Comparison of ENCODE assay signal across 8 cellular contexts in the genomic region with DNA sequence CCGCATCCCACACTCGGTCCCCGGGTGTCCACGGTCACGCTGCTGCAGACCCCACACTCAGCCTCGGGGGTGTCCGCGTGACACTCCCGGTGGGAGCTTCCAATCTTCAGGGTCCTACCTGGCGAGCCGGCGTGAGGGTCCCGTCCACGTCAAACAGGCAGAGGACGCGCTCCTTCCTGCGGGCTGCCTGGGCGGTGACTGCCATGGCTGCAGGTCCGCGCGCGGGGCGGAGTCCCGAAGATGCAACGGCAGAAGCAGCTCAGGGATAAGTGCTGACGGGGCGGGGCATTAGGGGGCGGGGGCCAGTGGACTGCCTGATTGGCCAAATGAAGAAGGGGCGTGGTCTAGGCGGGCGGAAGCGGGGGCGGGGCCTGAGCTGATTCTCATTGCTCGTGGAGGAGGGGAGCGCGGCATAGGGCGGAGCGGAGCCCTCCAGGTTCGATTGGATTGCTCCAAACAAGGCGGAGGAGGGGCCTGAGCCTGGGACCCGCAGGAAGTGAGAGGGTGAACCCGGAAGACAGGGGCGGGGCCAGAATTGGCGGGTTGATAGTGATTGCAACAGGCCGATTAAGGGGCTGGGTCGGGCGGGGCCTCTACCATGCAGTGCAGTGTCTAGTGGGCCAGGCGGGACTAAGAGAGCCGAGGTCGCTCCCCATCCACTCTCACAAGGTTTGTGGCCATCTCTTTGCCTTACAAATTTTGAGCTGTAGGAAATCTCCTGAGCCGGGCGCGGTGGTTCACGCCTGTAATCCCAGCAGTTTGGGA. TPM values are rescaled to one million over a fixed set of nuclear protein-coding genes. Genes with fewer than 3 reads are reported as not detected.
DNase-seq lines count a peak whose midpoint lies in the region; ATAC-seq, FAIRE-seq and TF ChIP-seq lines count a peak whose summit lies in the region.

A gene (minus strand): TSS at position 240 of the 765 bp plus-strand sequence. CDS start 35 bp downstream, at position 205.

- H3K4me3 ChIP-seq in Loucy (ENCODE audit: low read length, poor library complexity, severe bottlenecking), result peak within 1 kb of the TSS; percentile 84
- H3K4me3 ChIP-seq in fibroblast of pulmonary artery (replicated peaks; ENCODE audit: low read depth, low read length), result peak within 1 kb of the TSS; percentile 91

- no peaks in the 10 kb centered on the region for H3K9me3 ChIP-seq in Loucy (ENCODE audit: insufficient read depth, low read depth, low read length)

- FAIRE-seq in H54 (lab: Jason Lieb, UNC), result no peak

- H3K9me3 Mint-ChIP-seq in natural killer cell treated with Interleukin-12 subunit alpha and Interleukin-12 subunit beta and Interleukin-15 and Interleukin-18, amount 100 ng/mL, for 72 hours, result no peaks in the 10 kb centered on the region

- peak within 1 kb of the TSS; percentile 93 for H3K4me3 Mint-ChIP-seq in natural killer cell treated with Interleukin-12 subunit alpha and Interleukin-12 subunit beta and Interleukin-15 and Interleukin-18, amount 100 ng/mL, for 72 hours

- H3K27ac Mint-ChIP-seq in natural killer cell treated with Interleukin-12 subunit alpha and Interleukin-12 subunit beta and Interleukin-15 and Interleukin-18, amount 100 ng/mL, for 72 hours, result peak within 1 kb of the TSS; percentile 71 to 74

- DNase-seq in EL (peak; percentile 100), H54 (ENCODE audit: insufficient read length, low spot score) (peak; percentile 94), fibroblast of pulmonary artery (ENCODE audit: low read depth) (peak; percentile 99)
- DNase-seq in activated T-helper 9 cell treated with anti-CD3 and anti-CD28 coated beads, Interleukin-2, amount 50 U/mL, for 16 hours (ENCODE audit: low read depth), result peak; percentile 100
- peak; percentile 100 for DNase-seq in natural killer cell treated with Interleukin-12 subunit alpha and Interleukin-12 subunit beta and Interleukin-15 and Interleukin-18, amount 100 ng/mL, for 72 hours (ENCODE audit: low spot score)
- peak; percentile 100 for DNase-seq in stimulated activated naive CD8-positive, alpha-beta T cell treated with anti-CD3 and anti-CD28 coated beads, Interleukin-15, Interleukin-2, amounts not matched to agents 100 U/mL and 50 U/mL, for 24 hours

- TF ChIP-seq POLR2A in H54 (IDR thresholded peaks at IDR 0.05; ENCODE audit: low read depth, low read length) (peak; percentile 91), Raji (IDR thresholded peaks at IDR 0.05; ENCODE audit: insufficient read depth, low read depth, low read length) (peak; percentile 77)

- H3K79me2 ChIP-seq in Loucy (ENCODE audit: insufficient read depth, low read length), result no peaks in the 10 kb centered on the region; the same call in 1 of the 2 replicates

- TF ChIP-seq CTCF in Loucy (conservative IDR thresholded peaks at IDR 0.05; ENCODE audit: low read length) (no peak), fibroblast of pulmonary artery (IDR thresholded peaks at IDR 0.05; ENCODE audit: low read length, missing control alignments) (no peak)

- no peaks in the 10 kb centered on the region for H3K27me3 Mint-ChIP-seq in natural killer cell treated with Interleukin-12 subunit alpha and Interleukin-12 subunit beta and Interleukin-15 and Interleukin-18, amount 100 ng/mL, for 72 hours

- no peaks in the 10 kb centered on the region for H3K27me3 ChIP-seq in Loucy (ENCODE audit: insufficient read depth, low read length, poor library complexity, severe bottlenecking)

- peak within 1 kb of the TSS; percentile 98 for H2AFZ ChIP-seq in Loucy (ENCODE audit: low read length)

- no peaks in the 10 kb centered on the region for H3K36me3 ChIP-seq in Loucy (ENCODE audit: insufficient read depth, low read length)

- H3K4me2 ChIP-seq in Loucy (ENCODE audit: low read depth, low read length, poor library complexity, severe bottlenecking), result peak within 1 kb of the TSS; percentile 78

- no peaks in the 10 kb centered on the region for H4K20me1 ChIP-seq in Loucy (ENCODE audit: insufficient read depth, low read length, poor library complexity, severe bottlenecking)

- peaks cover 11% of the 10 kb centered on the region for H3K4me1 ChIP-seq in Loucy (ENCODE audit: insufficient read depth, low read length, poor library complexity, severe bottlenecking)

- peaks cover 0 to 4% of the 10 kb centered on the region in 2 donors for H3K4me1 Mint-ChIP-seq in natural killer cell treated with Interleukin-12 subunit alpha and Interleukin-12 subunit beta and Interleukin-15 and Interleukin-18, amount 100 ng/mL, for 72 hours (ENCODE audit: low read depth in 2 of 2)

- peak within 1 kb of the TSS; percentile 73 for H3K9ac ChIP-seq in Loucy (ENCODE audit: low read depth, low read length, poor library complexity, severe bottlenecking)

- no peaks in the 10 kb centered on the region for H3K9me2 ChIP-seq in Loucy (replicated peaks; ENCODE audit: low read depth, low read length)

- ATAC-seq in natural killer cell treated with Interleukin-12 subunit alpha and Interleukin-12 subunit beta and Interleukin-15 and Interleukin-18, amount 100 ng/mL, for 72 hours, result peak; percentile 99
- ATAC-seq in stimulated activated naive CD8-positive, alpha-beta T cell treated with anti-CD3 and anti-CD28 coated beads, Interleukin-15, Interleukin-2, amounts not matched to agents 100 U/mL and 50 U/mL, for 24 hours, result peak; percentile 99

- no peaks in the 10 kb centered on the region for H3K36me3 Mint-ChIP-seq in natural killer cell treated with Interleukin-12 subunit alpha and Interleukin-12 subunit beta and Interleukin-15 and Interleukin-18, amount 100 ng/mL, for 72 hours

- no peaks in the 10 kb centered on the region for H3F3A ChIP-seq in Loucy (ENCODE audit: low read depth)

RNA-seq across cellular contexts. Expression of the gene that starts here (rescaled TPM):
- 10 to 100 TPM; 33.3 to 50.3 TPM for total RNA-seq in natural killer cell treated with Interleukin-12 subunit alpha and Interleukin-12 subunit beta and Interleukin-15 and Interleukin-18, amount 100 ng/mL, for 72 hours

Comparison
In these comparisons a context has a peak if more than half of its experiments do, and no peak if none do; other contexts are left out.
1. Peak in every context shown above with its lines: DNase-seq, ATAC-seq and H3K4me3 ChIP-seq.